Comparison of ENCODE assay signal across 19 cellular contexts in genomic region chr5:180874804-180875582, GRCh38. TPM values are rescaled to one million over a fixed set of nuclear protein-coding genes. Genes with fewer than 3 reads are reported as not detected.
DNase-seq lines count a peak whose midpoint lies in the region; TF ChIP-seq lines count a peak whose summit lies in the region.
"Had no signal": no experiment of that assay in that cellular context is flagged by ENCODE, and none has a peak within 500 bp of the region (broad histone marks: within the 10 kb centered on the region; RNA-seq: fewer than 3 reads in every experiment).

No MANE protein-coding gene starts in this region.

- H3K27ac ChIP-seq in SJCRH30 (no peak overlapping the region), smooth muscle cell (ENCODE audit: low read depth) (peak overlapping the region; percentile 10)
- H3K27ac ChIP-seq: PC-9 had no signal

- H3K27me3 Mint-ChIP-seq in glutamatergic neuron (ENCODE audit: unreplicated experiment): no peaks in the 10 kb centered on the region
- H3K27me3 Mint-ChIP-seq: IgD-negative memory B cell had no signal

- H3F3A ChIP-seq in smooth muscle cell (ENCODE audit: low read depth): no peaks in the 10 kb centered on the region

- H3K27ac Mint-ChIP-seq in glutamatergic neuron (ENCODE audit: unreplicated experiment): peak overlapping the region; percentile 8
- H3K27ac Mint-ChIP-seq: CD8-positive, alpha-beta T cell; GM23338 had no signal

- H3K79me2 ChIP-seq in smooth muscle cell (ENCODE audit: low read depth): no peaks in the 10 kb centered on the region

- H3K4me3 ChIP-seq in SJCRH30: peak overlapping the region; percentile 5; the same call in 1 of the 2 replicates
- no peak overlapping the region for H3K4me3 ChIP-seq in smooth muscle cell
- H3K4me3 ChIP-seq: GM23338, PC-9 had no signal

- peaks cover 1% of the 10 kb centered on the region for H3K4me1 Mint-ChIP-seq in glutamatergic neuron (ENCODE audit: low read depth, unreplicated experiment)

- no peak for TF ChIP-seq CTCF in glutamatergic neuron (IDR thresholded peaks at IDR 0.05; ENCODE audit: partially characterized antibody, unreplicated experiment)
- no peak for TF ChIP-seq CTCF in smooth muscle cell (IDR thresholded peaks at IDR 0.05; ENCODE audit: borderline replicate concordance, insufficient read depth, poor library complexity, severe bottlenecking)

- no peak overlapping the region for H3K9ac ChIP-seq in smooth muscle cell (ENCODE audit: low read depth)

- no peaks in the 10 kb centered on the region for H3K27me3 ChIP-seq in SJCRH30
- no peaks in the 10 kb centered on the region for H3K27me3 ChIP-seq in smooth muscle cell (ENCODE audit: low read depth)

- no peak overlapping the region for H3K4me2 ChIP-seq in smooth muscle cell
- H3K4me2 ChIP-seq: GM23338, PC-9 had no signal

- H3K4me1 ChIP-seq in SJCRH30 (peaks cover 9% of the 10 kb centered on the region; the same call in 1 of the 2 replicates), smooth muscle cell (ENCODE audit: low read depth) (peaks cover 4% of the 10 kb centered on the region)

- 79% methylated on average over 12 of the region's 12 CpGs for WGBS in smooth muscle cell (ENCODE audit: low lambda C conversion rate)

- H3K9me3 Mint-ChIP-seq in glutamatergic neuron (ENCODE audit: unreplicated experiment): no peaks in the 10 kb centered on the region
- H3K9me3 Mint-ChIP-seq: CD8-positive, alpha-beta T cell; GM23338 had no signal

- H3K9me3 ChIP-seq in SJCRH30 (replicated peaks) (no peaks in the 10 kb centered on the region), smooth muscle cell (replicated peaks; ENCODE audit: low read depth) (no peaks in the 10 kb centered on the region)

- no peaks in the 10 kb centered on the region for H3K36me3 Mint-ChIP-seq in glutamatergic neuron (ENCODE audit: unreplicated experiment)
- H3K36me3 Mint-ChIP-seq: CD8-positive, alpha-beta T cell had no signal

- no peak overlapping the region for H3K4me3 Mint-ChIP-seq in glutamatergic neuron (ENCODE audit: unreplicated experiment)
- H3K4me3 Mint-ChIP-seq: CD8-positive, alpha-beta T cell; GM23338; IgD-negative memory B cell had no signal

- H3K36me3 ChIP-seq in SJCRH30: no peaks in the 10 kb centered on the region
- no peaks in the 10 kb centered on the region for H3K36me3 ChIP-seq in smooth muscle cell (ENCODE audit: low read depth)

- DNase-seq in Ammon's horn (ENCODE audit: low spot score) (peak; percentile 27), SJCRH30 (peak in 1 of 2 experiments; percentile 32), glutamatergic neuron (no peak), smooth muscle cell (lab: John Stamatoyannopoulos, UW; ENCODE audit: unreplicated experiment) (no peak), globus pallidus (ENCODE audit: low spot score) (no peak), KG1 (lab: John Stamatoyannopoulos, UW) (no peak)
- DNase-seq in activated CD4-positive, CD25-positive, alpha-beta regulatory T cell (lab: John Stamatoyannopoulos, UW): no peak
- DNase-seq: Calu3; CD8-positive, alpha-beta T cell; DMS53; EL; NCI-H1694 treated with DMSO at 0.1 percent for 48 hours; NCI-H2107; NCI-H510A treated with DMSO at 0.1 percent for 48 hours; PC-9 had no signal

- peak overlapping the region; percentile 12 for H2AFZ ChIP-seq in smooth muscle cell (ENCODE audit: low read depth)
- H2AFZ ChIP-seq: GM23338, PC-9 had no signal

- H4K20me1 ChIP-seq in smooth muscle cell (ENCODE audit: low read depth): no peaks in the 10 kb centered on the region

RNA-seq across cellular contexts. Expression of gene ZFP62, which starts 13.9 kb away (rescaled TPM):
- 31.5 and 43.1 TPM in 2 replicates for total RNA-seq in SJCRH30 (2014; rRNA removed; shearing (Covaris generic))
- total RNA-seq in glutamatergic neuron (ENCODE audit: unreplicated experiment) (27.0 TPM), smooth muscle cell (9.2 and 14.5 TPM in 2 replicates)
- polyA plus RNA-seq in smooth muscle cell: 6.4 and 10.0 TPM in 2 replicates

RNA-seq across cellular contexts. Expression of gene BTNL8, which starts 24.0 kb away (rescaled TPM):
- total RNA-seq in SJCRH30 (2014; rRNA removed; shearing (Covaris generic)): not detected in 2 replicates
- total RNA-seq in glutamatergic neuron (ENCODE audit: unreplicated experiment) (not detected), smooth muscle cell (not detected in 2 replicates)
- not detected in 2 replicates for polyA plus RNA-seq in smooth muscle cell
- total RNA-seq: Calu3; CD8-positive, alpha-beta T cell; GM23338; LHCN-M2; PC-9 had no signal
- polyA plus RNA-seq: BJ, IgD-negative memory B cell had no signal
